9 cellular contexts compared by ENCODE assay signal in genomic region chr9:36074870-36075532, GRCh38. TPM values are rescaled to one million over a fixed set of nuclear protein-coding genes. Genes with fewer than 3 reads are reported as not detected.
DNase-seq lines count a peak whose midpoint lies in the region; ATAC-seq, FAIRE-seq and TF ChIP-seq lines count a peak whose summit lies in the region.
"Had no signal": no experiment of that assay in that cellular context is flagged by ENCODE, and none has a peak within 500 bp of the region (broad histone marks: within the 10 kb centered on the region; RNA-seq: fewer than 3 reads in every experiment).

No MANE protein-coding gene starts in this region.

- dilution Hi-C loops in mammary epithelial cell (cut with HindIII; ENCODE audit: low sequenced_read_pairs), result loop anchor here (5.0 kb wide), 1 partner anchor 33 kb away; no protein-coding TSS in a partner anchor

- in situ Hi-C loops in mammary epithelial cell (cut with MboI; ENCODE audit: low sequenced_read_pairs in 2 of 2), result no loop called here

- H3F3A ChIP-seq in PC-3 (ENCODE audit: low read length, unreplicated experiment), result no peaks in the 10 kb centered on the region

- H3K36me3 ChIP-seq in mammary epithelial cell (ENCODE audit: insufficient read depth, low read length), result no peaks in the 10 kb centered on the region
- H3K36me3 ChIP-seq in testis (ENCODE audit: low read depth, missing control alignments), result no peaks in the 10 kb centered on the region
- no peaks in the 10 kb centered on the region for H3K36me3 ChIP-seq in PC-3 (ENCODE audit: low read depth, low read length)

- H3K9me3 ChIP-seq in mammary epithelial cell (replicated peaks; ENCODE audit: insufficient read depth, low read length), result no peaks in the 10 kb centered on the region
- no peaks in the 10 kb centered on the region for H3K9me3 ChIP-seq in testis
- H3K9me3 ChIP-seq in PC-3 (ENCODE audit: low read length), result no peaks in the 10 kb centered on the region

- H3K4me1 ChIP-seq in mammary epithelial cell (ENCODE audit: insufficient read depth, low read length) (peaks cover 13% of the 10 kb centered on the region), testis (peaks cover 4% of the 10 kb centered on the region), PC-3 (ENCODE audit: insufficient read depth, low read length) (no peaks in the 10 kb centered on the region)

- no peaks in the 10 kb centered on the region for H3K9me2 ChIP-seq in PC-3 (replicated peaks; ENCODE audit: low read length)

- H4K20me1 ChIP-seq in mammary epithelial cell (ENCODE audit: insufficient read depth, low read length) (no peaks in the 10 kb centered on the region), PC-3 (ENCODE audit: low read length) (no peaks in the 10 kb centered on the region)

- H3K4me2 ChIP-seq in mammary epithelial cell (ENCODE audit: insufficient read depth, low read depth, low read length), result peak overlapping the region; percentile 28
- no peak overlapping the region for H3K4me2 ChIP-seq in PC-3 (ENCODE audit: low read length)

- H2AFZ ChIP-seq in mammary epithelial cell (ENCODE audit: low read depth, low read length), result peak overlapping the region; percentile 54
- no peak overlapping the region for H2AFZ ChIP-seq in PC-3 (ENCODE audit: low read length)

- TF ChIP-seq POLR2A in testis (IDR thresholded peaks at IDR 0.05), result no peak

- POLR2A ChIA-PET in HEK293T (lab: Yijun Ruan, JAX) (no interaction called here), PC-3 (lab: Charles Lee; ENCODE audit: unreplicated experiment) (interaction anchor here (0.6 kb wide), 1 partner anchor 115 kb away, joined by 7 read pairs; the partner anchor contains the start of gene CLTA)

- H3K9ac ChIP-seq in mammary epithelial cell (ENCODE audit: insufficient read depth, low read length), result no peak overlapping the region
- H3K9ac ChIP-seq in PC-3 (ENCODE audit: low read length), result no peak overlapping the region

- ATAC-seq in PC-3, result no peak
- no peak for ATAC-seq in HG02610 (IDR thresholded peaks at IDR 0.05; ENCODE audit: unreplicated experiment)

- no peak for TF ChIP-seq CTCF in mammary epithelial cell (conservative IDR thresholded peaks at IDR 0.05 in 1 of 2, IDR thresholded peaks at IDR 0.05 in 1 of 2; ENCODE audit: extremely low read depth in 1 of 2, insufficient read depth in 1 of 2, low read depth in 1 of 2, low read length in 2 of 2)
- TF ChIP-seq CTCF in testis (IDR thresholded peaks at IDR 0.05), result no peak
- no peak for TF ChIP-seq CTCF in PC-3 (conservative IDR thresholded peaks at IDR 0.05; ENCODE audit: low read depth, low read length)

- no peak for FAIRE-seq in frontal cortex (lab: Jason Lieb, UNC)
- FAIRE-seq: TTC549 had no signal

- BruUV-seq in mammary epithelial cell (replicated peaks; lab: Mats Ljungman, UMichigan) (no TSS peak), PC-3 (replicated peaks; lab: Mats Ljungman, UMichigan) (no TSS peak)

- DNase-seq in LHCN-M2 (ENCODE audit: low read depth) (peak; percentile 80), mammary epithelial cell (peak; percentile 94), kidney glomerular epithelial cell (lab: John Stamatoyannopoulos, UW) (peak; percentile 44), testis (peak; percentile 81), HEK293T (ENCODE audit: extremely low spot score) (no peak), frontal cortex (ENCODE audit: low spot score in 2 of 2) (no peak), PC-3 (no peak)

- CTCF ChIA-PET in mammary epithelial cell (lab: Charles Lee; ENCODE audit: low non-redundant PET), result interaction anchor here (0.6 kb wide), 1 partner anchor 37 kb away, joined by 3 read pairs; no protein-coding TSS in a partner anchor
- CTCF ChIA-PET in HEK293T (lab: Yijun Ruan, JAX), result no interaction called here
- CTCF ChIA-PET in PC-3 (lab: Charles Lee), result no interaction called here

- intact Hi-C loops in mammary epithelial cell (cut with micrococcal nuclease), result loop anchor here (5.0 kb wide), 1 partner anchor 38 kb away; the partner anchor contains the start of gene RECK
- intact Hi-C loops in testis (cut with DNase I; ENCODE audit: low total_unique reads), result no loop called here
- intact Hi-C loops in PC-3 (cut with micrococcal nuclease), result no loop called here

- 0% methylated on average over 2 of the region's 2 CpGs for WGBS in mammary epithelial cell (ENCODE audit: low coverage, missing lambda C conversion rate)
- 40 to 46% methylated on average over 2 of the region's 2 CpGs for WGBS in testis, 2 donors

- H3K4me3 ChIP-seq in mammary epithelial cell (replicated peaks in 1 of 3; ENCODE audit: insufficient read depth in 1 of 3, low read depth in 2 of 3, low read length in 3 of 3), result no peak overlapping the region
- H3K4me3 ChIP-seq in testis, result no peak overlapping the region
- H3K4me3 ChIP-seq in PC-3 (ENCODE audit: low read length), result no peak overlapping the region

- H3K27me3 ChIP-seq in mammary epithelial cell (ENCODE audit: insufficient read depth, low read length) (no peaks in the 10 kb centered on the region), testis (no peaks in the 10 kb centered on the region), PC-3 (ENCODE audit: low read length) (no peaks in the 10 kb centered on the region)

- no peaks in the 10 kb centered on the region for H3K79me2 ChIP-seq in mammary epithelial cell (ENCODE audit: insufficient read depth, low read length)
- no peaks in the 10 kb centered on the region for H3K79me2 ChIP-seq in PC-3 (ENCODE audit: low read length)

- no peak overlapping the region for H3K27ac ChIP-seq in mammary epithelial cell (ENCODE audit: insufficient read depth, low read depth, low read length)
- H3K27ac ChIP-seq in testis, result no peak overlapping the region
- no peak overlapping the region for H3K27ac ChIP-seq in PC-3 (ENCODE audit: low read length)

TF ChIP-seq in HEK293T, 16 proteins besides CTCF, POLR2A, EP300 and RAD21:
- no peak for TF ChIP-seq ARNT (IDR thresholded peaks at IDR 0.05)
- no peak for TF ChIP-seq FOXK2 (IDR thresholded peaks at IDR 0.05)
- no peak for TF ChIP-seq FOXM1 (IDR thresholded peaks at IDR 0.05; ENCODE audit: borderline replicate concordance)
- TF ChIP-seq TARDBP (IDR thresholded peaks at IDR 0.05), result no peak
- no peak for TF ChIP-seq PKNOX1 (IDR thresholded peaks at IDR 0.05)
- no peak for TF ChIP-seq LEF1 (IDR thresholded peaks at IDR 0.05; ENCODE audit: borderline replicate concordance)
- TF ChIP-seq ELF4 (IDR thresholded peaks at IDR 0.05), result no peak
- no peak for TF ChIP-seq BHLHE40 (IDR thresholded peaks at IDR 0.05; ENCODE audit: borderline replicate concordance)
- TF ChIP-seq SUZ12 (IDR thresholded peaks at IDR 0.05), result no peak
- no peak for TF ChIP-seq NFRKB (IDR thresholded peaks at IDR 0.05)
- TF ChIP-seq CTBP1 (IDR thresholded peaks at IDR 0.05; ENCODE audit: borderline replicate concordance), result no peak
- TF ChIP-seq SP1 (IDR thresholded peaks at IDR 0.05), result no peak
- no peak for TF ChIP-seq L3MBTL2 (conservative IDR thresholded peaks at IDR 0.05)
- TF ChIP-seq HDGF (IDR thresholded peaks at IDR 0.05; ENCODE audit: borderline replicate concordance), result no peak
- no peak for TF ChIP-seq FOXA1 (IDR thresholded peaks at IDR 0.05)
TF ChIP-seq in HEK293T: peak in this region for 0.

RNA-seq across cellular contexts. Expression of gene RECK, which starts 38.3 kb away (rescaled TPM):
- total RNA-seq in LHCN-M2 (2014; rRNA removed) (10.6 and 12.2 TPM in 2 replicates), mammary epithelial cell (10 to 100 TPM in 1 of 2 donors, 1 to 10 TPM in 1; 5.6 to 12.7 TPM), testis (10 to 100 TPM; 10.1 to 15.4 TPM), frontal cortex (7.3 TPM), PC-3 (2014; rRNA removed) (3.8 and 5.0 TPM in 2 replicates)
- 12.1 TPM for polyA plus RNA-seq in LHCN-M2 (2012)
- polyA plus RNA-seq in mammary epithelial cell (4.1 TPM), testis (ENCODE audit: insufficient read depth, low read depth, low replicate concordance) (17.6 TPM)
- polyA minus RNA-seq in mammary epithelial cell, result 5.5 TPM

Comparison
In these comparisons a context has a peak if more than half of its experiments do, and no peak if none do; other contexts are left out.
1. DNase-seq: peak in LHCN-M2 (single experiment), mammary epithelial cell (single experiment), kidney glomerular epithelial cell (single experiment) and testis (single experiment); none in HEK293T (single experiment), frontal cortex (0 of 2) and PC-3 (single experiment).